ENCODE assay signal across 12 cellular contexts in the genomic region with DNA sequence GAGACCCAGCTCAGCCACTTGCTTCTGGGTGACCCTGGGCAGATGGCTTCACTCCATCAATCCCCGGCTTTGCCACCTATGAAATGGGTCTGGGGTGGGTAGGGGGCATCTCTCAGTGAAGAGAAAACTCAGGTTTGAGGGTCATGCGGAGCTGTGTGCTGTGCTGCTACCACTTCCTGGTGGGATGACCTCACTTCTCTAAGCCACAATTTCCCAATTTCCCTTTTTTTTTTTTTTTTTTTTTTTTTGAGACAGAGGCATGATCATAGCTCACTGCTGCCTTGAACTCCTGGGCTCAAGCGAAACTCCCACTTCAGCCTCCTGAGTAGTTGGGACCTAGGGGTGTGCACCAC. TPM values are rescaled to one million over a fixed set of nuclear protein-coding genes. Genes with fewer than 3 reads are reported as not detected.
DNase-seq lines count a peak whose midpoint lies in the region; ATAC-seq and TF ChIP-seq lines count a peak whose summit lies in the region.
"Had no signal": no experiment of that assay in that cellular context is flagged by ENCODE, and none has a peak within 500 bp of the region (broad histone marks: within the 10 kb centered on the region; RNA-seq: fewer than 3 reads in every experiment).

No MANE protein-coding gene starts in this region.

- no peak for TF ChIP-seq EP300 in transverse colon (IDR thresholded peaks at IDR 0.05; ENCODE audit: low read depth)

- peaks cover 11% of the 10 kb centered on the region for H3K4me1 ChIP-seq in left ventricle myocardium inferior
- H3K4me1 ChIP-seq in transverse colon: peaks cover 12 to 33% (median 20%) of the 10 kb centered on the region in 4 donors
- H3K4me1 ChIP-seq in psoas muscle: peaks cover 4% of the 10 kb centered on the region

- H3K27me3 ChIP-seq in left ventricle myocardium inferior (ENCODE audit: low read depth): no peaks in the 10 kb centered on the region
- no peaks in the 10 kb centered on the region for H3K27me3 ChIP-seq in transverse colon
- H3K27me3 ChIP-seq in psoas muscle (ENCODE audit: insufficient read depth in 3 of 3, low read length in 2 of 3): peaks cover 0 to 35% (median 4%) of the 10 kb centered on the region in 3 donors
- H3K27me3 ChIP-seq: MG63 had no signal

- peak overlapping the region; percentile 68 for H3K27ac Mint-ChIP-seq in T-helper 17 cell

- DNase-seq in SIG-M5 treated with dmso at 0.1 percent for 504 hours (lab: John Stamatoyannopoulos, UW; ENCODE audit: unreplicated experiment) (peak; percentile 74), SIG-M5 (lab: John Stamatoyannopoulos, UW) (no peak), T-helper 17 cell (no peak), left ventricle myocardium inferior (no peak), transverse colon (no peak), AG08396 (ENCODE audit: low spot score) (no peak), D341Med (ENCODE audit: low spot score) (no peak), psoas muscle (no peak)
- DNase-seq: activated CD4-positive, alpha-beta T cell treated with anti-CD3 and anti-CD28 coated beads, Interleukin-2, amount 10 ng/mL, durations not matched to agents 24 days and 14 days; amniotic stem cell; MG63 had no signal

- ATAC-seq in T-helper 17 cell (peak; percentile 12), psoas muscle (no peak)

- H3K4me1 Mint-ChIP-seq in T-helper 17 cell: peaks cover 26% of the 10 kb centered on the region

- no peaks in the 10 kb centered on the region for H3K9me3 ChIP-seq in T-helper 17 cell (ENCODE audit: control insufficient read depth, low read length, poor library complexity, severe bottlenecking)
- no peaks in the 10 kb centered on the region for H3K9me3 ChIP-seq in left ventricle myocardium inferior (replicated peaks)
- H3K9me3 ChIP-seq in transverse colon: no peaks in the 10 kb centered on the region
- no peaks in the 10 kb centered on the region for H3K9me3 ChIP-seq in psoas muscle
- H3K9me3 ChIP-seq: MG63 had no signal

- H3K4me3 Mint-ChIP-seq in T-helper 17 cell: no peak overlapping the region

- TF ChIP-seq POLR2A in transverse colon (IDR thresholded peaks at IDR 0.05): no peak

- TF ChIP-seq CTCF in left ventricle myocardium inferior (IDR thresholded peaks at IDR 0.05; ENCODE audit: borderline replicate concordance) (no peak), transverse colon (IDR thresholded peaks at IDR 0.05) (no peak), psoas muscle (IDR thresholded peaks at IDR 0.05) (no peak)

- H3K36me3 Mint-ChIP-seq in T-helper 17 cell (ENCODE audit: low read depth): peaks cover 3% of the 10 kb centered on the region

- H3K4me3 ChIP-seq in left ventricle myocardium inferior (no peak overlapping the region), transverse colon (no peak overlapping the region), psoas muscle (no peak overlapping the region)
- H3K4me3 ChIP-seq: MG63 had no signal

- in situ Hi-C loops in transverse colon (cut with MboI; ENCODE audit: low pct_ligation_motif_present in 1 of 4, low pct_unique_long_range_greater_than_20kb in 1 of 4, low sequenced_read_pairs in 3 of 4): no loop called here

- intact Hi-C loops in left ventricle myocardium inferior (cut with micrococcal nuclease) (no loop called here), transverse colon (cut with DNase I; ENCODE audit: low total_unique reads) (no loop called here), psoas muscle (cut with DNase I) (no loop called here)

- H3K36me3 ChIP-seq in left ventricle myocardium inferior (no peaks in the 10 kb centered on the region), transverse colon (no peaks in the 10 kb centered on the region), psoas muscle (ENCODE audit: insufficient read depth in 1 of 2, low read depth in 1 of 2) (no peaks in the 10 kb centered on the region)
- H3K36me3 ChIP-seq: MG63 had no signal

- H3K27ac ChIP-seq in left ventricle myocardium inferior (replicated peaks) (peak overlapping the region; percentile 27), transverse colon (peak overlapping the region; percentile 81 to 91 (median 84)), psoas muscle (no peak overlapping the region)

- no peaks in the 10 kb centered on the region for H3K27me3 Mint-ChIP-seq in T-helper 17 cell

- 37 to 93% methylated on average over 2 to 3 of the region's 3 CpGs for WGBS in transverse colon (ENCODE audit: low coverage in 1 of 2), 2 donors
- 65 to 78% (median 66%) methylated on average over 3 of the region's 3 CpGs for WGBS in psoas muscle, 3 donors

RNA-seq across cellular contexts. Expression of gene PLAUR, which starts 4.6 kb away (rescaled TPM):
- total RNA-seq in T-helper 17 cell (10 to 100 TPM; 21.1 to 35.8 TPM), left ventricle myocardium inferior (3.5 TPM), transverse colon (10 to 100 TPM; 12.1 to 76.2 (median 54.7) TPM), psoas muscle (1 to 10 TPM; 1.8 to 6.1 (median 3.9) TPM)
- 1 to 10 TPM; 1.0 to 9.7 (median 2.5) TPM for polyA plus RNA-seq in psoas muscle

RNA-seq across cellular contexts. Expression of gene CADM4, which starts 35.0 kb away (rescaled TPM):
- total RNA-seq in T-helper 17 cell (under 1 TPM; 0.40 to 0.91 TPM), left ventricle myocardium inferior (6.9 TPM), transverse colon (1 to 10 TPM in 3 of 4 donors, not detected in 1; 2.5 to 4.0 (median 3.7) TPM), psoas muscle (10 to 100 TPM in 1 of 4 donors, 1 to 10 TPM in 3; 4.4 to 10.6 (median 5.0) TPM)
- polyA plus RNA-seq in psoas muscle: 1 to 10 TPM; 1.8 to 4.7 (median 3.1) TPM

RNA-seq across cellular contexts. Expression of gene IRGC, which starts 41.3 kb away (rescaled TPM):
- total RNA-seq in T-helper 17 cell (not detected), left ventricle myocardium inferior (not detected), transverse colon (not detected), psoas muscle (not detected)
- not detected for polyA plus RNA-seq in psoas muscle
- total RNA-seq: activated CD4-positive, alpha-beta T cell treated with anti-CD3 and anti-CD28 coated beads, Interleukin-2, amount 10 ng/mL, durations not matched to agents 24 days and 14 days; temporal lobe had no signal

RNA-seq across cellular contexts. Expression of gene ZNF428, which starts 55.2 kb away (rescaled TPM):
- total RNA-seq in T-helper 17 cell: 10 to 100 TPM; 23.8 to 26.3 TPM
- 32.3 TPM for total RNA-seq in left ventricle myocardium inferior
- total RNA-seq in transverse colon: 10 to 100 TPM in 3 of 4 donors, 1 to 10 TPM in 1; 3.0 to 17.1 (median 15.1) TPM
- total RNA-seq in psoas muscle: 10 to 100 TPM; 17.2 to 39.0 (median 28.0) TPM
- polyA plus RNA-seq in psoas muscle: 10 to 100 TPM; 12.4 to 33.5 (median 27.5) TPM
